In the genomic region with DNA sequence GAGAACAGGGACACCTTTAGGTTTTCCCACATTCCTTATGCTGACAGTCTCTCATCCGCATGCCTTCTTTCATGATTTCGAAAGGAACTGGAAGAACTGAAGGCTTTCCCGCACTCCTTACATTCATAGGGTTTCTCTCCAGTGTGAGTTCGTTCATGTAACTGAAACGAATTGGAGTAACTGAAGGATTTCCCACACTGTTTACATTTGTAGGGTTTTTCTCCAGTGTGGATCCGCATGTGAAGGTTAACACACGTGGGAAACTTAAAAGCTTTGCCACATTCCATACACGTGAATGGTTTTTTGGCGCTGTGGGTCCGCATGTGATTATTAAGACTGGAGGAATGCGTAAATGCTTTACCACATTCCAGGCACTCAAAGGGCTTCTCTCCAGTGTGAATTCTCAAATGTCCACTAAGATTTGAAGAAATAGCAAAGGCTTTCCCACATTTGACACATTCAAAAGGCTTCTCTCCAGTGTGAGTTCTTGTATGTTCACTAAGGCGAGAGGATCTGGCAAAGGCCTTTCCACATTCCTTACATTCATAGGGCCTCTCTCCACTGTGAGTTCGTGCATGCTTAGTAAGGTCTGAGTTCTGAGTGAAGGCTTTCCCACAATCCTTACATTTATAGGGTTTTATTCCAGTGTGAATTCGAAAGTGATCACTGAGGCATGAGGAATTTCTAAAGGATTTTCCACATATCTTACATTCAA, we compare ENCODE assay signal across 19 cellular contexts. TPM values are rescaled to one million over a fixed set of nuclear protein-coding genes. Genes with fewer than 3 reads are reported as not detected.
"Had no signal": no experiment of that assay in that cellular context is flagged by ENCODE, and none has a peak within 500 bp of the region (broad histone marks: within the 10 kb centered on the region; RNA-seq: fewer than 3 reads in every experiment).

No MANE protein-coding gene starts in this region.

- H3K4me1 ChIP-seq: gastrocnemius medialis, heart left ventricle, testis, upper lobe of right lung had no signal

- H3K4me3 ChIP-seq: heart left ventricle, testis, upper lobe of right lung had no signal

- H3K9me3 Mint-ChIP-seq: activated naive CD4-positive, alpha-beta T cell treated with anti-CD3 and anti-CD28 coated beads, Interleukin-2, amount 50 U/mL, for 24 hours had no signal

- H3K27ac Mint-ChIP-seq: activated CD4-positive, alpha-beta T cell treated with anti-CD3 and anti-CD28 coated beads, Interleukin-2, amount 10 ng/mL, durations not matched to agents 24 days and 14 days; activated CD8-positive, alpha-beta T cell treated with anti-CD3 and anti-CD28 coated beads, Interleukin-2, amount 10 ng/mL, durations not matched to agents 7 days and 5 days; activated naive CD4-positive, alpha-beta T cell treated with anti-CD3 and anti-CD28 coated beads, Interleukin-2, amount 50 U/mL, for 24 hours; dendritic cell treated with granulocyte-macrophage colony-stimulating factor and Interleukin-4, amounts not matched to agents 40 ng/mL and 50 ng/mL, for 4 days; effector memory CD8-positive, alpha-beta T cell; nephron; stimulated activated naive CD8-positive, alpha-beta T cell treated with anti-CD3 and anti-CD28 coated beads, Interleukin-15, Interleukin-2, amounts not matched to agents 100 ng/mL and 50 ng/mL, for 24 hours had no signal

- H3K27me3 Mint-ChIP-seq: activated CD4-positive, alpha-beta T cell treated with anti-CD3 and anti-CD28 coated beads, Interleukin-2, amount 10 ng/mL, durations not matched to agents 24 days and 14 days; activated naive CD4-positive, alpha-beta T cell treated with anti-CD3 and anti-CD28 coated beads, Interleukin-2, amount 50 U/mL, for 24 hours; dendritic cell treated with granulocyte-macrophage colony-stimulating factor and Interleukin-4, amounts not matched to agents 40 ng/mL and 50 ng/mL, for 4 days; effector memory CD8-positive, alpha-beta T cell; stimulated activated naive CD8-positive, alpha-beta T cell treated with anti-CD3 and anti-CD28 coated beads, Interleukin-15, Interleukin-2, amounts not matched to agents 100 ng/mL and 50 ng/mL, for 24 hours had no signal

- DNase-seq: activated CD4-positive, alpha-beta T cell treated with anti-CD3 and anti-CD28 coated beads, Interleukin-2, amount 10 ng/mL, durations not matched to agents 24 days and 14 days; activated CD4-positive, CD25-positive, alpha-beta regulatory T cell; activated CD8-positive, alpha-beta memory T cell treated with anti-CD3 and anti-CD28 coated beads, Interleukin-2, amount 50 U/mL, for 4 hours; activated CD8-positive, alpha-beta T cell treated with anti-CD3 and anti-CD28 coated beads, Interleukin-2, amount 10 ng/mL, durations not matched to agents 7 days and 5 days; activated effector memory CD4-positive, alpha-beta T cell treated with anti-CD3 and anti-CD28 coated beads, Interleukin-2, amount 50 U/mL, for 16 hours; activated T-cell treated with anti-CD3 and anti-CD28 coated beads, Interleukin-2, amount 50 U/mL, for 48 hours; effector memory CD8-positive, alpha-beta T cell; gastrocnemius medialis; heart left ventricle; nucleus accumbens; right cardiac atrium; SW 1271; testis; upper lobe of right lung had no signal

- H3K9me3 ChIP-seq: testis had no signal

- ATAC-seq: activated CD8-positive, alpha-beta T cell treated with anti-CD3 and anti-CD28 coated beads, Interleukin-2, amount 10 ng/mL, durations not matched to agents 7 days and 5 days; effector memory CD8-positive, alpha-beta T cell; gastrocnemius medialis; heart left ventricle; left lobe of liver; right cardiac atrium; upper lobe of right lung had no signal

- H3K27ac ChIP-seq: gastrocnemius medialis, heart left ventricle, testis, upper lobe of right lung had no signal

- H3K27me3 ChIP-seq: gastrocnemius medialis, heart left ventricle, testis, upper lobe of right lung had no signal

- H3K4me3 Mint-ChIP-seq: activated CD4-positive, alpha-beta T cell treated with anti-CD3 and anti-CD28 coated beads, Interleukin-2, amount 10 ng/mL, durations not matched to agents 24 days and 14 days; activated CD8-positive, alpha-beta T cell treated with anti-CD3 and anti-CD28 coated beads, Interleukin-2, amount 10 ng/mL, durations not matched to agents 7 days and 5 days; activated naive CD4-positive, alpha-beta T cell treated with anti-CD3 and anti-CD28 coated beads, Interleukin-2, amount 50 U/mL, for 24 hours; dendritic cell treated with granulocyte-macrophage colony-stimulating factor and Interleukin-4, amounts not matched to agents 40 ng/mL and 50 ng/mL, for 4 days; effector memory CD8-positive, alpha-beta T cell; nephron; stimulated activated naive CD8-positive, alpha-beta T cell treated with anti-CD3 and anti-CD28 coated beads, Interleukin-15, Interleukin-2, amounts not matched to agents 100 ng/mL and 50 ng/mL, for 24 hours had no signal

- H3K4me1 Mint-ChIP-seq: activated CD4-positive, alpha-beta T cell treated with anti-CD3 and anti-CD28 coated beads, Interleukin-2, amount 10 ng/mL, durations not matched to agents 24 days and 14 days; activated naive CD4-positive, alpha-beta T cell treated with anti-CD3 and anti-CD28 coated beads, Interleukin-2, amount 50 U/mL, for 24 hours; nephron had no signal

RNA-seq across cellular contexts. Expression of gene ZNF177, which starts 50.6 kb away (rescaled TPM):
- total RNA-seq: activated CD4-positive, alpha-beta T cell treated with anti-CD3 and anti-CD28 coated beads, Interleukin-2, amount 10 ng/mL, durations not matched to agents 24 days and 14 days had no signal
